ENCODE assay signal across 22 cellular contexts in the genomic region with DNA sequence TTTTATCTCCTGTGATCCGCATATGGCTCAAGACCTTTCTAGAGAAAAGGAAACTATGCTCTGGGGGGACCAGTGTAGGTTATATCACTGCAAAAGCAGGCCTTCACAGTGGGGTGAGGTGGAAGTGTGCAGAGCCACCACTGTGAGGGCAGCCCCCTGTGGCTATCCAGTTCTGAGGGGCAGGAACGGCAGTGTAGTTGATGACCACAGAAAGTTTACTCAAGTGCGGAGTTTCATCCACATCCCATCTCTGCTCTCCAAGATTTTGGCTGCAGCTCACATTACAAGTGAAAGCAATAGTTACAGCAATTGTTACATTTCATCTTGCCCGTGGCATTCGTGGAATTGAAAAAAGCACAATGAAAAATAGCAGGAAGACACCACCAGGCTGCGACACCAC.
A peak's percentile ranks its signal among the peaks of the same experiment; 100 is the strongest.
DNase-seq lines count a peak whose midpoint lies in the region; ATAC-seq lines count a peak whose summit lies in the region.
"Had no signal": no experiment of that assay in that cellular context is flagged by ENCODE, and none has a peak within 500 bp of the region (broad histone marks: within the 10 kb centered on the region; RNA-seq: fewer than 3 reads in every experiment).

No MANE protein-coding gene starts in this region.

- H3K36me3 ChIP-seq in CD4-positive, alpha-beta memory T cell (ENCODE audit: insufficient read depth, low read length) = no peaks in the 10 kb centered on the region

- peaks cover 24 to 53% (median 33%) of the 10 kb centered on the region in 4 donors for H3K4me1 Mint-ChIP-seq in CD4-positive, alpha-beta memory T cell
- H3K4me1 Mint-ChIP-seq in T-helper 17 cell (peaks cover 31% of the 10 kb centered on the region), memory B cell (no peaks in the 10 kb centered on the region)
- H3K4me1 Mint-ChIP-seq in effector memory CD8-positive, alpha-beta T cell (ENCODE audit: low read depth in 2 of 2) = peaks cover 0 to 26% of the 10 kb centered on the region in 2 donors
- H3K4me1 Mint-ChIP-seq in activated CD4-positive, alpha-beta T cell treated with anti-CD3 and anti-CD28 coated beads for 36 hours = peaks cover 13% of the 10 kb centered on the region

- CTCF ChIA-PET in CD4-positive, alpha-beta memory T cell (lab: Charles Lee; ENCODE audit: partially characterized antibody) = interaction anchor here (1.4 to 5.8 kb wide), 3 partner anchors 11 to 24 kb away, joined by 3 to 81 read pairs (median 8); no protein-coding TSS in a partner anchor
- CTCF ChIA-PET in activated CD4-positive, alpha-beta T cell treated with anti-CD3 and anti-CD28 coated beads for 36 hours (lab: Charles Lee) = no interaction called here

- no peak for ATAC-seq in T-helper 17 cell
- ATAC-seq in effector memory CD8-positive, alpha-beta T cell (replicated peaks) = no peak
- ATAC-seq in memory B cell (ENCODE audit: low read depth) = no peak
- ATAC-seq in GM21619 (IDR thresholded peaks at IDR 0.05; ENCODE audit: unreplicated experiment) = no peak
- ATAC-seq in activated CD4-positive, alpha-beta T cell treated with anti-CD3 and anti-CD28 coated beads for 36 hours = no peak
- no peak for ATAC-seq in Right ventricle myocardium inferior
- ATAC-seq: HCT116 had no signal

- peaks cover 0 to 2% (median 0%) of the 10 kb centered on the region in 8 donors for H3K9me3 Mint-ChIP-seq in CD4-positive, alpha-beta memory T cell
- no peaks in the 10 kb centered on the region for H3K9me3 Mint-ChIP-seq in effector memory CD8-positive, alpha-beta T cell
- H3K9me3 Mint-ChIP-seq in memory B cell = no peaks in the 10 kb centered on the region
- H3K9me3 Mint-ChIP-seq in activated CD4-positive, alpha-beta T cell treated with anti-CD3 and anti-CD28 coated beads for 36 hours (ENCODE audit: low read depth) = no peaks in the 10 kb centered on the region

- peak overlapping the region; percentile 60 for H3K27ac ChIP-seq in CD4-positive, alpha-beta memory T cell (ENCODE audit: low read depth, low read length)
- H3K27ac ChIP-seq: BLaER1 had no signal

- no peak for DNase-seq in CD4-positive, alpha-beta memory T cell
- DNase-seq in T-helper 17 cell (no peak), memory B cell (ENCODE audit: low spot score in 2 of 2) (no peak), Right ventricle myocardium inferior (ENCODE audit: missing footprints) (no peak)
- no peak for DNase-seq in effector memory CD8-positive, alpha-beta T cell
- no peak for DNase-seq in activated CD4-positive, alpha-beta T cell treated with anti-CD3 and anti-CD28 coated beads for 36 hours
- DNase-seq: Caco-2; CD4-positive, CD25-positive, alpha-beta regulatory T cell; DMS79; GF-D8; IMR-90; KG1; MG63; NCI-H1105 treated with DMSO at 0.1 percent for 48 hours; NCI-H146; NCI-H2029; NCI-H446; NCI-H524 treated with DMSO at 0.1 percent for 48 hours; NCI-H774 had no signal

- peaks cover 39% of the 10 kb centered on the region for H3K4me1 ChIP-seq in CD4-positive, alpha-beta memory T cell (ENCODE audit: insufficient read depth, low read length)
- H3K4me1 ChIP-seq: BLaER1 had no signal

- H3K27me3 ChIP-seq in CD4-positive, alpha-beta memory T cell (ENCODE audit: insufficient read depth, low read length) = no peaks in the 10 kb centered on the region
- H3K27me3 ChIP-seq: BLaER1, MG63 had no signal

- POLR2A ChIA-PET in CD4-positive, alpha-beta memory T cell (lab: Charles Lee; ENCODE audit: partially characterized antibody) = interaction anchor here (0.9 to 4.8 kb wide), 3 partner anchors 10 to 106 kb away, joined by 4 to 145 read pairs (median 30); no protein-coding TSS in a partner anchor
- POLR2A ChIA-PET in activated CD4-positive, alpha-beta T cell treated with anti-CD3 and anti-CD28 coated beads for 36 hours (lab: Charles Lee) = no interaction called here

- peak overlapping the region; percentile 95 to 99 (median 98) for H3K27ac Mint-ChIP-seq in CD4-positive, alpha-beta memory T cell
- H3K27ac Mint-ChIP-seq in T-helper 17 cell (peak overlapping the region; percentile 98), memory B cell (peak overlapping the region; percentile 65)
- peak overlapping the region; percentile 79 to 96 for H3K27ac Mint-ChIP-seq in effector memory CD8-positive, alpha-beta T cell
- H3K27ac Mint-ChIP-seq in activated CD4-positive, alpha-beta T cell treated with anti-CD3 and anti-CD28 coated beads for 36 hours = no peak overlapping the region

- H3K36me3 Mint-ChIP-seq in CD4-positive, alpha-beta memory T cell = peaks cover 32 to 54% of the 10 kb centered on the region in 2 donors
- peaks cover 4% of the 10 kb centered on the region for H3K36me3 Mint-ChIP-seq in T-helper 17 cell (ENCODE audit: low read depth)
- peaks cover 85% of the 10 kb centered on the region for H3K36me3 Mint-ChIP-seq in effector memory CD8-positive, alpha-beta T cell (ENCODE audit: insufficient read depth)
- H3K36me3 Mint-ChIP-seq in memory B cell = peaks cover 40% of the 10 kb centered on the region
- H3K36me3 Mint-ChIP-seq in activated CD4-positive, alpha-beta T cell treated with anti-CD3 and anti-CD28 coated beads for 36 hours (ENCODE audit: low read depth) = no peaks in the 10 kb centered on the region
- H3K36me3 Mint-ChIP-seq: CD4-positive, CD25-positive, alpha-beta regulatory T cell had no signal

- peak overlapping the region in 5 of 8 donors; percentile 74 to 86 (median 79) for H3K4me3 Mint-ChIP-seq in CD4-positive, alpha-beta memory T cell
- H3K4me3 Mint-ChIP-seq in T-helper 17 cell = peak overlapping the region; percentile 84
- H3K4me3 Mint-ChIP-seq in effector memory CD8-positive, alpha-beta T cell = peak overlapping the region in 1 of 2 donors; percentile 80
- no peak overlapping the region for H3K4me3 Mint-ChIP-seq in memory B cell
- H3K4me3 Mint-ChIP-seq in activated CD4-positive, alpha-beta T cell treated with anti-CD3 and anti-CD28 coated beads for 36 hours = no peak overlapping the region
- H3K4me3 Mint-ChIP-seq: CD4-positive, CD25-positive, alpha-beta regulatory T cell had no signal

- H3K27me3 Mint-ChIP-seq in CD4-positive, alpha-beta memory T cell = no peaks in the 10 kb centered on the region
- H3K27me3 Mint-ChIP-seq in T-helper 17 cell (no peaks in the 10 kb centered on the region), memory B cell (no peaks in the 10 kb centered on the region)
- no peaks in the 10 kb centered on the region for H3K27me3 Mint-ChIP-seq in effector memory CD8-positive, alpha-beta T cell
- no peaks in the 10 kb centered on the region for H3K27me3 Mint-ChIP-seq in activated CD4-positive, alpha-beta T cell treated with anti-CD3 and anti-CD28 coated beads for 36 hours
- H3K27me3 Mint-ChIP-seq: CD4-positive, CD25-positive, alpha-beta regulatory T cell had no signal

- intact Hi-C loops in CD4-positive, alpha-beta memory T cell (cut with micrococcal nuclease) = no loop called here
- intact Hi-C loops in activated CD4-positive, alpha-beta T cell treated with anti-CD3 and anti-CD28 coated beads for 36 hours (cut with DNase I, micrococcal nuclease) = loop anchor here in 1 of 2 experiments (5.0 kb wide), 1 partner anchor 69 kb away; no protein-coding TSS in a partner anchor
- intact Hi-C loops in Right ventricle myocardium inferior (cut with DNase I) = no loop called here

- H3K4me3 ChIP-seq in CD4-positive, alpha-beta memory T cell (ENCODE audit: low read length in 2 of 2) = no peak overlapping the region
- H3K4me3 ChIP-seq: BLaER1, MG63 had no signal

- no peaks in the 10 kb centered on the region for H3K9me3 ChIP-seq in CD4-positive, alpha-beta memory T cell (ENCODE audit: control insufficient read depth in 1 of 2, low read length in 2 of 2)
- no peaks in the 10 kb centered on the region for H3K9me3 ChIP-seq in T-helper 17 cell (ENCODE audit: control insufficient read depth, low read length, poor library complexity, severe bottlenecking)
- H3K9me3 ChIP-seq: BLaER1, Caco-2, MG63 had no signal

Comparison
In these comparisons a context has a peak if more than half of its experiments do, and no peak if none do; other contexts are left out.
1. H3K4me3 Mint-ChIP-seq: peak in CD4-positive, alpha-beta memory T cell (5 of 8) and T-helper 17 cell (single experiment); none in memory B cell (single experiment) and activated CD4-positive, alpha-beta T cell treated with anti-CD3 and anti-CD28 coated beads for 36 hours (single experiment).